ENCODE assay signal across 8 cellular contexts in genomic region chr1:197902131-197902453, GRCh38. TPM values are rescaled to one million over a fixed set of nuclear protein-coding genes. Genes with fewer than 3 reads are reported as not detected.
DNase-seq lines count a peak whose midpoint lies in the region; ATAC-seq and TF ChIP-seq lines count a peak whose summit lies in the region.

No MANE protein-coding gene starts in this region.

- DNase-seq in cardiac muscle cell (ENCODE audit: low read depth in 1 of 2, low spot score in 1 of 2) (no peak), Right ventricle myocardium inferior (ENCODE audit: missing footprints) (no peak), lower lobe of right lung (no peak), DMS114 treated with DMSO at 0.1 percent for 48 hours (lab: John Stamatoyannopoulos, UW; ENCODE audit: unreplicated experiment) (no peak)

- H3K27me3 ChIP-seq in cardiac muscle cell (peaks cover 55% of the 10 kb centered on the region), lower lobe of right lung (ENCODE audit: low read depth) (peaks cover 15% of the 10 kb centered on the region)

- TF ChIP-seq CTCF in cardiac muscle cell (IDR thresholded peaks at IDR 0.05; ENCODE audit: low read depth, low read length): no peak
- TF ChIP-seq CTCF in lower lobe of right lung (IDR thresholded peaks at IDR 0.05): no peak

- H3K27ac ChIP-seq in cardiac muscle cell: peak overlapping the region; percentile 96
- H3K27ac ChIP-seq in angular gyrus (ENCODE audit: low read depth, low read length): peak overlapping the region; percentile 94
- peak overlapping the region; percentile 89 for H3K27ac ChIP-seq in lower lobe of right lung
- peak overlapping the region; percentile 87 for H3K27ac ChIP-seq in urinary bladder (ENCODE audit: low read depth)

- H3K4me3 ChIP-seq in cardiac muscle cell: peak overlapping the region; percentile 53
- H3K4me3 ChIP-seq in lower lobe of right lung: peak overlapping the region; percentile 74
- peak overlapping the region; percentile 86 for H3K4me3 ChIP-seq in urinary bladder (ENCODE audit: low read depth, low read length)

- H3K4me1 ChIP-seq in cardiac muscle cell (ENCODE audit: low read depth) (no peaks in the 10 kb centered on the region), lower lobe of right lung (peaks cover 6% of the 10 kb centered on the region), urinary bladder (ENCODE audit: insufficient read depth) (no peaks in the 10 kb centered on the region)

- no peak for ATAC-seq in Right ventricle myocardium inferior
- ATAC-seq in lower lobe of right lung: peak in 1 of 2 donors; percentile 2
- ATAC-seq in HG03442 (IDR thresholded peaks at IDR 0.05; ENCODE audit: unreplicated experiment): no peak
- no peak for ATAC-seq in HG02678 (IDR thresholded peaks at IDR 0.05; ENCODE audit: unreplicated experiment)

- 21% methylated on average over 6 of the region's 6 CpGs for WGBS in urinary bladder

- H3K36me3 ChIP-seq in cardiac muscle cell: no peaks in the 10 kb centered on the region
- no peaks in the 10 kb centered on the region for H3K36me3 ChIP-seq in lower lobe of right lung
- H3K36me3 ChIP-seq in urinary bladder (ENCODE audit: insufficient read depth): no peaks in the 10 kb centered on the region

- intact Hi-C loops in Right ventricle myocardium inferior (cut with DNase I) (loop anchor here (10.0 kb wide), 2 partner anchors 287 to 563 kb away; no protein-coding TSS in a partner anchor), lower lobe of right lung (cut with DNase I) (no loop called here)

- H3K9me3 ChIP-seq in cardiac muscle cell (ENCODE audit: low read depth) (no peaks in the 10 kb centered on the region), lower lobe of right lung (no peaks in the 10 kb centered on the region)

RNA-seq across cellular contexts. Expression of gene C1orf53, which starts 0.3 kb away (rescaled TPM):
- 4.3 and 12.0 TPM in 2 replicates for total RNA-seq in cardiac muscle cell
- 1.6 and 9.2 TPM in 2 replicates for polyA plus RNA-seq in cardiac muscle cell
- total RNA-seq in Right ventricle myocardium inferior: 4.9 TPM
- total RNA-seq in lower lobe of right lung: 2.0 TPM
- total RNA-seq in urinary bladder: 1.4 TPM
- polyA plus RNA-seq in urinary bladder: 2.2 TPM

RNA-seq across cellular contexts. Expression of gene LHX9, which starts 15.1 kb away (rescaled TPM):
- total RNA-seq in cardiac muscle cell: 0.04 TPM in 1 of 2 replicates, not detected in the other
- polyA plus RNA-seq in cardiac muscle cell: 0.02 TPM in 1 of 2 replicates, not detected in the other
- total RNA-seq in Right ventricle myocardium inferior: 0.19 TPM
- 2.1 TPM for total RNA-seq in lower lobe of right lung
- total RNA-seq in urinary bladder: 0.37 TPM
- not detected for polyA plus RNA-seq in urinary bladder
